8 cellular contexts compared by ENCODE assay signal in the genomic region with DNA sequence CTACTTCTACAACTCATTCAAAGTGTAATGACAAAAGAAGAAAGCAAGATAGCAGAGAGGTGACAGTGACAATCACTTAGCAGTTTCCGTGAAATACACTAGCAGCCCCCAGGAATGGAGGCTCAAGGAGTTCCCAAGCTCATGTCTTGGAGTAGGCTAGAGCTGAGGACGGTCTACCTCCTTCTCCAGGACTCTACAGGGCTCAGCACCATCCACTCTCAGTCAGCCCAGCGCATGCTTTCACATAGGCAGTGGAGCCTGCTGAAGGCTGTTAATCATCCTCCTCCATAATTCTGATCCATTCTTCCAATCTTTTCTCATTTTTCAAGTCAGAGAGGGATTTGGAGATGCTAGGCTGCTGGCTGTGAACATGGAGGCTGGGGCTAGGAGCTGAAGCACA.
"Had no signal": no experiment of that assay in that cellular context is flagged by ENCODE, and none has a peak within 500 bp of the region (broad histone marks: within the 10 kb centered on the region; RNA-seq: fewer than 3 reads in every experiment).

No MANE protein-coding gene starts in this region.

- H3K4me3 ChIP-seq: GM23248, GM23338, HAP-1 had no signal

- H3K27ac ChIP-seq: GM23248 had no signal

- H3K4me1 ChIP-seq: HAP-1 had no signal

- DNase-seq: GM23248, GOT3, H7, H9, HCEC 1CT, HFFc6 had no signal

- H3K9me3 ChIP-seq: HAP-1 had no signal

- H3K36me3 ChIP-seq: HAP-1 had no signal
